Comparison of ENCODE assay signal across 8 cellular contexts in genomic region chr9:129080312-129080607, GRCh38. TPM values are rescaled to one million over a fixed set of nuclear protein-coding genes. Genes with fewer than 3 reads are reported as not detected.
DNase-seq lines count a peak whose midpoint lies in the region; ATAC-seq and TF ChIP-seq lines count a peak whose summit lies in the region.

No MANE protein-coding gene starts in this region.

- H3K4me1 ChIP-seq in esophagus (ENCODE audit: control insufficient read depth in 2 of 2, insufficient read depth in 2 of 2, low read length in 1 of 2) (peaks cover 6 to 25% of the 10 kb centered on the region in 2 donors), psoas muscle (peaks cover 17% of the 10 kb centered on the region)

- H3K27ac ChIP-seq in esophagus (ENCODE audit: low read depth in 2 of 2, low read length in 1 of 2), result peak overlapping the region; percentile 72 to 84
- peak overlapping the region; percentile 87 for H3K27ac ChIP-seq in psoas muscle

- ATAC-seq in psoas muscle (no peak), HG02884 (IDR thresholded peaks at IDR 0.05; ENCODE audit: unreplicated experiment) (no peak), HG02623 (IDR thresholded peaks at IDR 0.05; ENCODE audit: unreplicated experiment) (no peak)

- H3K36me3 ChIP-seq in esophagus (ENCODE audit: control insufficient read depth in 2 of 2, insufficient read depth in 2 of 2, low read length in 1 of 2) (peaks cover 0 to 6% of the 10 kb centered on the region in 2 donors), psoas muscle (ENCODE audit: insufficient read depth in 1 of 2, low read depth in 1 of 2) (peaks cover 0 to 8% of the 10 kb centered on the region in 2 donors)

- 7 to 13% methylated on average over 11 of the region's 11 CpGs for WGBS in esophagus, 2 donors
- WGBS in psoas muscle, 3 donors, result 4 to 9% (median 5%) methylated on average over 11 of the region's 11 CpGs

- peak; percentile 34 for DNase-seq in OCI-M1 (lab: John Stamatoyannopoulos, UW)
- no peak for DNase-seq in psoas muscle
- DNase-seq in HPDE6-E6E7 (ENCODE audit: extremely low spot score), result no peak
- no peak for DNase-seq in DMS114 treated with DMSO at 0.1 percent for 48 hours (lab: John Stamatoyannopoulos, UW; ENCODE audit: unreplicated experiment)

- peak overlapping the region; percentile 72 for H3K4me3 ChIP-seq in GM08714 (ENCODE audit: low read length)
- H3K4me3 ChIP-seq in esophagus (ENCODE audit: low read depth in 1 of 2, low read length in 2 of 2), result peak overlapping the region; percentile 70 to 77
- peak overlapping the region; percentile 75 for H3K4me3 ChIP-seq in psoas muscle

- H3K9me3 ChIP-seq in esophagus (ENCODE audit: control insufficient read depth in 2 of 2, insufficient read depth in 1 of 2, low read depth in 1 of 2, low read length in 1 of 2) (no peaks in the 10 kb centered on the region), psoas muscle (no peaks in the 10 kb centered on the region)

- no peaks in the 10 kb centered on the region for H3K27me3 ChIP-seq in esophagus (ENCODE audit: control insufficient read depth in 1 of 2, insufficient read depth in 2 of 2, low read length in 2 of 2)
- H3K27me3 ChIP-seq in psoas muscle (ENCODE audit: insufficient read depth in 3 of 3, low read length in 2 of 3), result no peaks in the 10 kb centered on the region

- TF ChIP-seq CTCF in psoas muscle (IDR thresholded peaks at IDR 0.05), result no peak

- intact Hi-C loops in psoas muscle (cut with DNase I), result loop anchor here in 1 of 2 donors (5.0 kb wide), 1 partner anchor 43 kb away; the partner anchor contains the start of gene MIGA2

RNA-seq across cellular contexts. Expression of gene DOLPP1, which starts 0.7 kb away (rescaled TPM):
- polyA plus RNA-seq in esophagus (10 to 100 TPM; 11.4 to 16.5 TPM), psoas muscle (1 to 10 TPM; 2.3 to 5.2 (median 4.7) TPM)
- 1 to 10 TPM; 2.1 to 4.7 (median 4.2) TPM for total RNA-seq in psoas muscle

RNA-seq across cellular contexts. Expression of gene CRAT, which starts 30.3 kb away (rescaled TPM):
- polyA plus RNA-seq in esophagus (10 to 100 TPM; 26.6 to 36.7 TPM), psoas muscle (100 to 1,000 TPM in 2 of 3 donors, 10 to 100 TPM in 1; 88.7 to 106 (median 100) TPM)
- 100 to 1,000 TPM; 123 to 229 (median 164) TPM for total RNA-seq in psoas muscle

RNA-seq across cellular contexts. Expression of gene PTPA, which starts 31.0 kb away (rescaled TPM):
- polyA plus RNA-seq in esophagus, result 100 to 1,000 TPM in 1 of 2 donors, 10 to 100 TPM in 1; 80.0 to 126 TPM
- total RNA-seq in psoas muscle, result 100 to 1,000 TPM in 2 of 4 donors, 10 to 100 TPM in 2; 95.1 to 110 (median 102) TPM
- 100 to 1,000 TPM in 1 of 3 donors, 10 to 100 TPM in 2; 54.1 to 109 (median 83.1) TPM for polyA plus RNA-seq in psoas muscle

RNA-seq across cellular contexts. Expression of gene MIGA2, which starts 43.8 kb away (rescaled TPM):
- 10 to 100 TPM; 25.5 to 36.2 TPM for polyA plus RNA-seq in esophagus
- total RNA-seq in psoas muscle, result 10 to 100 TPM in 3 of 4 donors, 1 to 10 TPM in 1; 8.4 to 17.8 (median 14.8) TPM
- polyA plus RNA-seq in psoas muscle, result 10 to 100 TPM; 12.7 to 18.1 (median 13.7) TPM

RNA-seq across cellular contexts. Expression of gene SH3GLB2, which starts 52.1 kb away (rescaled TPM):
- polyA plus RNA-seq in esophagus (100 to 1,000 TPM; 144 to 183 TPM), psoas muscle (10 to 100 TPM; 22.2 to 33.5 (median 28.0) TPM)
- 10 to 100 TPM; 33.8 to 56.8 (median 45.1) TPM for total RNA-seq in psoas muscle
